In the genomic region with DNA sequence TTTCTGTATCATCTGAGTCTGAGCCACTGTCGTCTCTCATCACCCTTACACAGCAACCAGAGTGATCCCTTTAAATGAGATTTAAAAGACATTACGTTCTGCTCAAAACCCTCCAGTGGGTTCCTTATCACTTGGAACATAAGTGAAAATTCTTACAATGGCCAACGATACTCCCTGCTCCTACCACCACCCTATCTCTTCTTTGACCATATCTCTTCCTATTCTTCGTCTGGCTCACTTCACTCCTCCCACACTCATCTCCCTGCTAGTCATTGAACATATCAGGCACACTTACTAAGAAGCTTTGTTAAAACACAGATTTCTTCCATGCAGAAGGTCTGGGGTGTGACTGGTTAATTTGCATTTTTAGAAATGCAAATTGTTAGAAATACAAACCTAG, we compare ENCODE assay signal across 16 cellular contexts.
"Had no signal": no experiment of that assay in that cellular context is flagged by ENCODE, and none has a peak within 500 bp of the region (broad histone marks: within the 10 kb centered on the region; RNA-seq: fewer than 3 reads in every experiment).

No MANE protein-coding gene starts in this region.

- H3K36me3 Mint-ChIP-seq: naive B cell had no signal

- H3K36me3 ChIP-seq: right atrium auricular region, tibial artery, upper lobe of left lung, uterus had no signal

- H3K4me1 Mint-ChIP-seq: nephron had no signal

- H3K9me3 Mint-ChIP-seq: dendritic cell treated with granulocyte-macrophage colony-stimulating factor and Interleukin-4, amounts not matched to agents 40 ng/mL and 50 ng/mL, for 4 days; naive B cell had no signal

- H3K4me3 ChIP-seq: hepatocyte, right atrium auricular region, tibial artery, upper lobe of left lung, uterus had no signal

- H3K27ac ChIP-seq: hepatocyte, right atrium auricular region, tibial artery, upper lobe of left lung, uterus had no signal

- H3K4me2 ChIP-seq: hepatocyte had no signal

- H3K4me3 Mint-ChIP-seq: dendritic cell treated with granulocyte-macrophage colony-stimulating factor and Interleukin-4, amounts not matched to agents 40 ng/mL and 50 ng/mL, for 4 days; naive B cell; nephron had no signal

- H3K27ac Mint-ChIP-seq: dendritic cell treated with granulocyte-macrophage colony-stimulating factor and Interleukin-4, amounts not matched to agents 40 ng/mL and 50 ng/mL, for 4 days; naive B cell; nephron had no signal

- H3K27me3 ChIP-seq: hepatocyte, right atrium auricular region, tibial artery, upper lobe of left lung, uterus had no signal

- DNase-seq: foreskin melanocyte; head of caudate nucleus; kidney; left cardiac atrium; mesendoderm; naive B cell; small intestine; stimulated activated CD4-positive, alpha-beta T cell treated with anti-CD3 and anti-CD28 coated beads, Interleukin-12 subunit alpha, Interleukin-12 subunit beta, amount 100 ng/mL, for 4 hours; stimulated activated naive CD4-positive, alpha-beta T cell; tibial artery; upper lobe of left lung; uterus had no signal

- H3K9me3 ChIP-seq: right atrium auricular region, tibial artery, upper lobe of left lung, uterus had no signal

- H3K4me1 ChIP-seq: right atrium auricular region, tibial artery, upper lobe of left lung, uterus had no signal

- H3K27me3 Mint-ChIP-seq: dendritic cell treated with granulocyte-macrophage colony-stimulating factor and Interleukin-4, amounts not matched to agents 40 ng/mL and 50 ng/mL, for 4 days had no signal

- H2AFZ ChIP-seq: hepatocyte had no signal

- H3K79me2 ChIP-seq: hepatocyte had no signal
